Comparison of ENCODE assay signal across 8 cellular contexts in the genomic region with DNA sequence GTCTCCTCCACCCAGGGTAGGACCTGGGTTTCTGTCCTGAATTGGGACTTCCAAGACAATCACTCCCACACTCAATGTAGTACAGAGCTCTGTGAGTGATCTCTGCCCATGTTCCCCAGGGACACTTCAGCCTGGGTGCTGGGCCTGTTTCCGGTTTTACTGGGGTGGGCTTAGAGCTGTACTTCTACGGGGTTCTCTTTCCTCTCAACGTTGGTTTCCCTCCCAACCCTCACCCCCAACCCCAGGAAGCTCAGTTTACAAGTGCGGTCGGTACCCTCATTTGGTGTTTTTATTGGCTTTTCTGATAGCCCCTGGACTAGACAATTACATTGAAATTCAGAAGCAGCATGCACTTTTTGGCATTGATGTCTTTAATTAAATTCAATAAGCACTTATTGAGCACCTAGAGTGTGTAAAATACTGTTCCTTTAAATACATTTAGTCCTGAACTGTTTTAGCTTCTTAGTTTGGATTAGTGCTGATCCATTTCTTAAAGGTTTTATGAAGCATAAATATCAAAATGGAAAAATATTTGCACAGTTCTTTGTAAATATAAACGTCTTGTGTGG. TPM values are rescaled to one million over a fixed set of nuclear protein-coding genes. Genes with fewer than 3 reads are reported as not detected.
DNase-seq lines count a peak whose midpoint lies in the region; ATAC-seq, FAIRE-seq and TF ChIP-seq lines count a peak whose summit lies in the region.

No MANE protein-coding gene starts in this region.

- peak overlapping the region in 1 of 2 donors; percentile 4 for H3K9ac ChIP-seq in kidney (ENCODE audit: low read length in 2 of 2)

- H3K4me3 ChIP-seq in kidney (ENCODE audit: low read length in 2 of 2) (peak overlapping the region in 1 of 2 donors; percentile 13), tibial artery (peak overlapping the region; percentile 73 to 74)

- peak; percentile 20 for DNase-seq in activated naive CD4-positive, alpha-beta T cell treated with anti-CD3 and anti-CD28 coated beads, Interleukin-2, amount 10 ng/mL, durations not matched to agents 7 days and 5 days
- no peak for DNase-seq in activated naive CD4-positive, alpha-beta T cell treated with anti-CD3 and anti-CD28 coated beads, Interleukin-2, amount 50 U/mL, for 16 hours
- DNase-seq in RWPE1 (ENCODE audit: low spot score): no peak
- no peak for DNase-seq in kidney
- no peak for DNase-seq in tibial artery
- DNase-seq in SHP77 treated with DMSO at 0.1 percent for 48 hours (lab: John Stamatoyannopoulos, UW): no peak

- no peaks in the 10 kb centered on the region for H3K9me3 Mint-ChIP-seq in activated naive CD4-positive, alpha-beta T cell treated with anti-CD3 and anti-CD28 coated beads, Interleukin-2, amount 10 ng/mL, durations not matched to agents 7 days and 5 days

- peaks cover 5% of the 10 kb centered on the region in 2 donors for H3K4me1 ChIP-seq in kidney (ENCODE audit: control insufficient read depth in 1 of 2, insufficient read depth in 1 of 2, low read depth in 1 of 2, low read length in 2 of 2)
- peaks cover 0 to 36% (median 15%) of the 10 kb centered on the region in 4 donors for H3K4me1 ChIP-seq in tibial artery

- POLR2A ChIA-PET in RWPE1 (lab: Yijun Ruan, JAX; ENCODE audit: low non-redundant PET): no interaction called here

- no peaks in the 10 kb centered on the region for H3K27me3 ChIP-seq in tibial artery

- H3K27ac Mint-ChIP-seq in activated naive CD4-positive, alpha-beta T cell treated with anti-CD3 and anti-CD28 coated beads, Interleukin-2, amount 10 ng/mL, durations not matched to agents 7 days and 5 days: no peak overlapping the region

- intact Hi-C loops in kidney (cut with DNase I): no loop called here
- intact Hi-C loops in tibial artery (cut with DNase I; ENCODE audit: low total_unique reads): no loop called here

- no peak for FAIRE-seq in kidney (lab: Jason Lieb, UNC)

- no peak for ATAC-seq in GM21825 (IDR thresholded peaks at IDR 0.05; ENCODE audit: unreplicated experiment)
- ATAC-seq in HG02678 (IDR thresholded peaks at IDR 0.05; ENCODE audit: unreplicated experiment): no peak

- peaks cover 6% of the 10 kb centered on the region for H3K4me1 Mint-ChIP-seq in activated naive CD4-positive, alpha-beta T cell treated with anti-CD3 and anti-CD28 coated beads, Interleukin-2, amount 10 ng/mL, durations not matched to agents 7 days and 5 days

- H3K27ac ChIP-seq in RWPE1 (peak overlapping the region; percentile 86), kidney (ENCODE audit: low read depth in 2 of 2, low read length in 2 of 2) (peak overlapping the region; percentile 36 to 79), tibial artery (peak overlapping the region; percentile 83 to 86)

- no peaks in the 10 kb centered on the region for H3K36me3 ChIP-seq in kidney (ENCODE audit: control insufficient read depth in 1 of 2, insufficient read depth in 2 of 2, low read length in 2 of 2)
- no peaks in the 10 kb centered on the region for H3K36me3 ChIP-seq in tibial artery

- H3K4me3 Mint-ChIP-seq in activated naive CD4-positive, alpha-beta T cell treated with anti-CD3 and anti-CD28 coated beads, Interleukin-2, amount 10 ng/mL, durations not matched to agents 7 days and 5 days: no peak overlapping the region

- CTCF ChIA-PET in activated naive CD4-positive, alpha-beta T cell treated with anti-CD3 and anti-CD28 coated beads, Interleukin-2, amount 10 ng/mL, durations not matched to agents 7 days and 5 days (lab: Charles Lee): interaction anchor here (1.2 to 1.8 kb wide), 4 partner anchors 9 to 230 kb away, joined by 3 to 8 read pairs (median 6); no protein-coding TSS in a partner anchor
- CTCF ChIA-PET in RWPE1 (lab: Yijun Ruan, JAX): interaction anchor here (0.6 to 1.2 kb wide), 5 partner anchors 9 to 232 kb away, joined by 3 to 4 read pairs (median 3); no protein-coding TSS in a partner anchor

- H3K9me3 ChIP-seq in kidney (ENCODE audit: control insufficient read depth in 1 of 2, low read length in 2 of 2): no peaks in the 10 kb centered on the region
- no peaks in the 10 kb centered on the region for H3K9me3 ChIP-seq in tibial artery

- peaks cover 10% of the 10 kb centered on the region for H3K27me3 Mint-ChIP-seq in activated naive CD4-positive, alpha-beta T cell treated with anti-CD3 and anti-CD28 coated beads, Interleukin-2, amount 10 ng/mL, durations not matched to agents 7 days and 5 days

- H3K36me3 Mint-ChIP-seq in activated naive CD4-positive, alpha-beta T cell treated with anti-CD3 and anti-CD28 coated beads, Interleukin-2, amount 10 ng/mL, durations not matched to agents 7 days and 5 days: peaks cover under 1% of the 10 kb centered on the region

- TF ChIP-seq CTCF in RWPE1 (conservative IDR thresholded peaks at IDR 0.05; ENCODE audit: low read depth) (no peak), kidney (IDR thresholded peaks at IDR 0.05; ENCODE audit: borderline replicate concordance, extremely low read depth, insufficient read depth) (no peak), tibial artery (IDR thresholded peaks at IDR 0.05) (no peak)

RNA-seq across cellular contexts. Expression of gene XPR1, which starts 0.5 kb away (rescaled TPM):
- 33.5 TPM for total RNA-seq in kidney
- polyA plus RNA-seq in kidney (ENCODE audit: insufficient read depth, low read depth, low replicate concordance): 10.9 TPM
